In genomic region chr18:63192885-63193349, GRCh38 we compare ENCODE assay signal across 1 cellular context.
TF ChIP-seq lines count a peak whose summit lies in the region.

No MANE protein-coding gene starts in this region.

TF ChIP-seq in GM12878, 131 proteins besides CTCF, POLR2A, EP300 and RAD21 (continued from another document and continues in another):
- TF ChIP-seq ZBTB33 (IDR thresholded peaks at IDR 0.05) (no peak), WRNIP1 (IDR thresholded peaks at IDR 0.05; ENCODE audit: borderline replicate concordance, low read depth, low read length) (no peak), MEF2A (IDR thresholded peaks at IDR 0.05; ENCODE audit: insufficient read depth, low read depth, low read length) (peak; percentile 98), E2F8 (IDR thresholded peaks at IDR 0.05; ENCODE audit: low read depth, partially characterized antibody) (no peak), BCL11A (IDR thresholded peaks at IDR 0.05; ENCODE audit: low read depth, low read length) (peak; percentile 71), RFX5 (IDR thresholded peaks at IDR 0.05; ENCODE audit: low read depth, low read length) (no peak), SIN3A (IDR thresholded peaks at IDR 0.05; ENCODE audit: low read depth, low read length) (no peak), RUNX3 (IDR thresholded peaks at IDR 0.05; ENCODE audit: low read length) (peak; percentile 90), TCF12 (IDR thresholded peaks at IDR 0.05; ENCODE audit: low read depth, low read length) (no peak), MYB (IDR thresholded peaks at IDR 0.05; ENCODE audit: borderline replicate concordance, low read depth, low read length) (no peak), SIX5 (IDR thresholded peaks at IDR 0.05; ENCODE audit: low read depth, low read length, severe bottlenecking) (no peak), STAT1 (conservative IDR thresholded peaks at IDR 0.05) (no peak), NRF1 (conservative IDR thresholded peaks at IDR 0.05; ENCODE audit: low read depth, low read length) (no peak), CUX1 (IDR thresholded peaks at IDR 0.05; ENCODE audit: insufficient replicate concordance, low read depth, low read length) (peak; percentile 60), ASH2L (IDR thresholded peaks at IDR 0.05; ENCODE audit: borderline replicate concordance, low read depth) (no peak), HDAC2 (IDR thresholded peaks at IDR 0.05) (no peak), ZBTB11 (CRISPR knock-in tag; IDR thresholded peaks at IDR 0.05) (no peak), SPI1 (IDR thresholded peaks at IDR 0.05; ENCODE audit: borderline replicate concordance, insufficient read depth, low read depth, low read length) (no peak), ZSCAN29 (IDR thresholded peaks at IDR 0.05) (no peak), ZNF207 (IDR thresholded peaks at IDR 0.05; ENCODE audit: borderline replicate concordance) (no peak), HSF1 (IDR thresholded peaks at IDR 0.05; ENCODE audit: low read depth, low read length) (no peak), TAF1 (IDR thresholded peaks at IDR 0.05; ENCODE audit: borderline replicate concordance, low read depth, low read length) (no peak), TCF3 (IDR thresholded peaks at IDR 0.05; ENCODE audit: borderline replicate concordance, insufficient read depth, low read depth, low read length) (no peak), ATF3 (IDR thresholded peaks at IDR 0.05; ENCODE audit: borderline replicate concordance, extremely low read depth, low read depth, low read length) (no peak), SMARCA5 (IDR thresholded peaks at IDR 0.05) (no peak), KAT2A (conservative IDR thresholded peaks at IDR 0.05; ENCODE audit: control insufficient read depth, low read depth, low read length) (no peak), POU2F2 (IDR thresholded peaks at IDR 0.05; ENCODE audit: borderline replicate concordance, low read depth, low read length) (no peak), CEBPZ (IDR thresholded peaks at IDR 0.05; ENCODE audit: low read depth, low read length) (no peak), IRF4 (IDR thresholded peaks at IDR 0.05; ENCODE audit: low read depth, low read length) (no peak), CHD4 (IDR thresholded peaks at IDR 0.05) (no peak), EED (IDR thresholded peaks at IDR 0.05; ENCODE audit: low read depth) (no peak), CHD1 (IDR thresholded peaks at IDR 0.05; ENCODE audit: low read depth, low read length) (no peak), ZNF622 (IDR thresholded peaks at IDR 0.05) (no peak), ZNF274 (IDR thresholded peaks at IDR 0.05; ENCODE audit: insufficient read depth, insufficient read length) (no peak), NFYA (IDR thresholded peaks at IDR 0.05; ENCODE audit: borderline replicate concordance, low read depth, low read length) (no peak), SREBF1 (IDR thresholded peaks at IDR 0.05; ENCODE audit: low read length) (no peak), CBX3 (IDR thresholded peaks at IDR 0.05; ENCODE audit: borderline replicate concordance, low read depth) (no peak), YY1 (IDR thresholded peaks at IDR 0.05; ENCODE audit: low read depth, low read length) (no peak), ATF2 (IDR thresholded peaks at IDR 0.05; ENCODE audit: low read length) (peak; percentile 77), MTA2 (IDR thresholded peaks at IDR 0.05; ENCODE audit: low read depth) (peak; percentile 91), MEF2B (IDR thresholded peaks at IDR 0.05; ENCODE audit: partially characterized antibody, poor library complexity, severe bottlenecking) (peak; percentile 96), MTA3 (IDR thresholded peaks at IDR 0.05; ENCODE audit: borderline replicate concordance, low read length) (no peak)
